9 cellular contexts compared by ENCODE assay signal in genomic region chr15:80153900-80154299, GRCh38. TPM values are rescaled to one million over a fixed set of nuclear protein-coding genes. Genes with fewer than 3 reads are reported as not detected.
DNase-seq lines count a peak whose midpoint lies in the region; ATAC-seq and TF ChIP-seq lines count a peak whose summit lies in the region.
"Had no signal": no experiment of that assay in that cellular context is flagged by ENCODE, and none has a peak within 500 bp of the region (broad histone marks: within the 10 kb centered on the region; RNA-seq: fewer than 3 reads in every experiment).

No MANE protein-coding gene starts in this region.

- POLR2A ChIA-PET in activated CD4-positive, alpha-beta T cell treated with anti-CD3 and anti-CD28 coated beads, Interleukin-2, amount 10 ng/mL, durations not matched to agents 7 days and 5 days (lab: Charles Lee) = no interaction called here

- TF ChIP-seq CTCF in VCaP (conservative IDR thresholded peaks at IDR 0.05) (no peak), gastroesophageal sphincter (IDR thresholded peaks at IDR 0.05) (no peak), testis (IDR thresholded peaks at IDR 0.05) (no peak), prostate gland (IDR thresholded peaks at IDR 0.05) (no peak)

- peaks cover 1% of the 10 kb centered on the region for H3K27me3 Mint-ChIP-seq in activated CD4-positive, alpha-beta T cell treated with anti-CD3 and anti-CD28 coated beads, Interleukin-2, amount 10 ng/mL, durations not matched to agents 7 days and 5 days

- peaks cover 37% of the 10 kb centered on the region for H3K4me1 Mint-ChIP-seq in activated CD4-positive, alpha-beta T cell treated with anti-CD3 and anti-CD28 coated beads, Interleukin-2, amount 10 ng/mL, durations not matched to agents 7 days and 5 days

- H3K9me3 ChIP-seq in gastroesophageal sphincter (no peaks in the 10 kb centered on the region), testis (no peaks in the 10 kb centered on the region), prostate gland (no peaks in the 10 kb centered on the region)

- H3K27ac ChIP-seq in VCaP = peak overlapping the region; percentile 73
- H3K27ac ChIP-seq in gastroesophageal sphincter = peak overlapping the region in 3 of 4 donors; percentile 89 to 94 (median 89)
- H3K27ac ChIP-seq in testis = peak overlapping the region; percentile 77 to 86
- H3K27ac ChIP-seq in prostate gland = no peak overlapping the region

- no peaks in the 10 kb centered on the region for H3K9me3 Mint-ChIP-seq in activated CD4-positive, alpha-beta T cell treated with anti-CD3 and anti-CD28 coated beads, Interleukin-2, amount 10 ng/mL, durations not matched to agents 7 days and 5 days

- TF ChIP-seq POLR2A in gastroesophageal sphincter (IDR thresholded peaks at IDR 0.05) = no peak
- TF ChIP-seq POLR2A in testis (IDR thresholded peaks at IDR 0.05) = no peak
- TF ChIP-seq POLR2A in prostate gland (IDR thresholded peaks at IDR 0.05) = no peak

- H3K36me3 Mint-ChIP-seq in activated CD4-positive, alpha-beta T cell treated with anti-CD3 and anti-CD28 coated beads, Interleukin-2, amount 10 ng/mL, durations not matched to agents 7 days and 5 days (ENCODE audit: low read depth) = peaks cover 9% of the 10 kb centered on the region

- no peak for TF ChIP-seq EP300 in gastroesophageal sphincter (IDR thresholded peaks at IDR 0.05)

- H3K4me3 Mint-ChIP-seq in activated CD4-positive, alpha-beta T cell treated with anti-CD3 and anti-CD28 coated beads, Interleukin-2, amount 10 ng/mL, durations not matched to agents 7 days and 5 days = peak overlapping the region; percentile 77

- peaks cover 0 to 27% (median 5%) of the 10 kb centered on the region in 3 donors for H3K4me1 ChIP-seq in gastroesophageal sphincter
- peaks cover 27% of the 10 kb centered on the region for H3K4me1 ChIP-seq in testis
- peaks cover 7% of the 10 kb centered on the region for H3K4me1 ChIP-seq in prostate gland (replicated peaks)

- intact Hi-C loops in testis (cut with DNase I; ENCODE audit: low total_unique reads) = no loop called here
- intact Hi-C loops in prostate gland (cut with DNase I) = loop anchor here (2.0 kb wide), 1 partner anchor 231 kb away; no protein-coding TSS in a partner anchor

- H3K36me3 ChIP-seq in gastroesophageal sphincter = peaks cover 0 to 14% of the 10 kb centered on the region in 2 donors
- no peaks in the 10 kb centered on the region for H3K36me3 ChIP-seq in testis (ENCODE audit: low read depth, missing control alignments)
- no peaks in the 10 kb centered on the region for H3K36me3 ChIP-seq in prostate gland

- DNase-seq in activated CD4-positive, alpha-beta T cell treated with anti-CD3 and anti-CD28 coated beads, Interleukin-2, amount 10 ng/mL, durations not matched to agents 7 days and 5 days = no peak
- no peak for DNase-seq in activated CD4-positive, alpha-beta T cell treated with anti-CD3 and anti-CD28 coated beads, Interleukin-2, amount 50 U/mL, for 48 hours
- DNase-seq in testis = no peak
- DNase-seq in prostate gland (ENCODE audit: low spot score) = no peak
- no peak for DNase-seq in AG20443 (ENCODE audit: low spot score)
- DNase-seq in stimulated activated CD4-positive, alpha-beta T cell treated with anti-CD3 and anti-CD28 coated beads, Interleukin-2, amount 100 ng/mL, for 24 hours = no peak
- DNase-seq: NCI-H187 treated with DMSO at 0.1 percent for 48 hours had no signal

- CTCF ChIA-PET in activated CD4-positive, alpha-beta T cell treated with anti-CD3 and anti-CD28 coated beads, Interleukin-2, amount 10 ng/mL, durations not matched to agents 7 days and 5 days (lab: Charles Lee) = no interaction called here

- peak overlapping the region; percentile 87 for H3K27ac Mint-ChIP-seq in activated CD4-positive, alpha-beta T cell treated with anti-CD3 and anti-CD28 coated beads, Interleukin-2, amount 10 ng/mL, durations not matched to agents 7 days and 5 days

- H3K27me3 ChIP-seq in gastroesophageal sphincter (no peaks in the 10 kb centered on the region), testis (no peaks in the 10 kb centered on the region), prostate gland (replicated peaks; ENCODE audit: insufficient read depth) (no peaks in the 10 kb centered on the region)

- 79 to 83% methylated on average over 3 of the region's 4 CpGs for WGBS in gastroesophageal sphincter (ENCODE audit: low coverage in 1 of 2), 2 donors
- 69 to 74% methylated on average over 4 of the region's 4 CpGs for WGBS in testis, 2 donors
- 82% methylated on average over 4 of the region's 4 CpGs for WGBS in prostate gland

- no peak for ATAC-seq in gastroesophageal sphincter

- H3K4me3 ChIP-seq in gastroesophageal sphincter (peak overlapping the region in 1 of 2 donors; percentile 76), testis (no peak overlapping the region), prostate gland (no peak overlapping the region)

RNA-seq across cellular contexts. Expression of gene FAH, which starts 1.1 kb away (rescaled TPM):
- total RNA-seq in activated CD4-positive, alpha-beta T cell treated with anti-CD3 and anti-CD28 coated beads, Interleukin-2, amount 10 ng/mL, durations not matched to agents 7 days and 5 days = 10 to 100 TPM; 19.7 to 23.3 TPM
- total RNA-seq in gastroesophageal sphincter (10 to 100 TPM in 2 of 4 donors, 1 to 10 TPM in 2; 7.9 to 26.0 (median 10.1) TPM), testis (10 to 100 TPM; 58.4 to 75.0 TPM), prostate gland (10 to 100 TPM; 26.7 to 51.4 TPM)
- polyA plus RNA-seq in testis (ENCODE audit: insufficient read depth, low read depth, low replicate concordance) = 49.0 TPM

Comparison
In these comparisons a context has a peak if more than half of its experiments do, and no peak if none do; other contexts are left out.
1. H3K27ac ChIP-seq: peak in VCaP (single experiment), gastroesophageal sphincter (3 of 4) and testis (2 of 2); none in prostate gland (0 of 2).